8 cellular contexts compared by ENCODE assay signal in the genomic region with DNA sequence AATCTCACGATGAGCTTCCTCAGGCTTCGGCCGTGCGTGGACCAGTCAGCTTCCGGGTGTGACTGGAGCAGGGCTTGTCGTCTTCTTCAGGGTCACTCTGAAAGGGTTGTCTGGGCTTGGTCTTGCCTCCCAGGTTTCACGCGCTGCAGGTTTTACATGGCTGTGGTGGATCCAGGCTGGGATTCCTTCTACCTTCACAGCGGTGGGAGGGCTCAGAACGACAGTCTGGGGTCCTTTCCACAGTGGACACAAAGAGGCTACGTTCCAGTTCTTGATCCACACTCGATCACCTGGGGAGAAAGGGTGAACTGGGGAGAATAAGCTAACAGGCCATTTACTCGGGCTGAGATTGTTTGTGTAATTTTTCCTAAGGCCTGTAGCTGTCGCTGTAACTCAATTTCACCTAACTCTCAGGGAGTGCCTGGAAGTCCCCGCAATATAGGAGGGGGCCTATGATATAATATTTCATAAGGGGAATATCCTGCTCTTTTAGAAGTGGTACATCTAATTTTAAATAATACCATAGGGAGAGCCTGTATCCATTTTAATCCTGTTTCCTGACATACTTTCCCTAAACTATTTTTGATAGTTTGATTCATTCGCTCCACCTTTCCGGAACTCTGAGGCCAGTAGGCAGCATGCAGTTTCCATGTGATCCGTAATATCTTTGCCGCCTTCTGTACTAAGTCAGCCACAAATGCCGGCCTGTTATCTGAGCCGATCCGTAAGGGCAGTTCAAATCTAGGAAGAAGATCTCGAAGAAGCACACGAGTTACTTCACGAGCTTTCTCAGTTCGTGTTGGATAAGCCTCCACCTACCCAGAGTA.
DNase-seq lines count a peak whose midpoint lies in the region; ATAC-seq and TF ChIP-seq lines count a peak whose summit lies in the region.
"Not testable (repeated sequence)": the region's sequence is repeated elsewhere in the genome, so short reads cannot be mapped to it uniquely, and the experiment has no call there.

No MANE protein-coding gene starts in this region.

- ATAC-seq in HCT116; activated CD8-positive, alpha-beta T cell treated with anti-CD3 and anti-CD28 coated beads for 36 hours: not testable (repeated sequence)

- H3K4me1 Mint-ChIP-seq in Caco-2 (ENCODE audit: low read depth, unreplicated experiment); activated CD8-positive, alpha-beta T cell treated with anti-CD3 and anti-CD28 coated beads for 36 hours (ENCODE audit: low read depth); osteocyte (ENCODE audit: unreplicated experiment): not testable (repeated sequence)

- peak; percentile 13; the same call in 1 of the 2 replicates for TF ChIP-seq RAD21 in HCT116 (IDR thresholded peaks at IDR 0.05; ENCODE audit: low read depth)

- not testable (repeated sequence) for H2AFZ ChIP-seq in HCT116 (ENCODE audit: low read depth, low read length, poor library complexity, severe bottlenecking)

- H3K36me3 ChIP-seq in Caco-2 (ENCODE audit: control insufficient read depth, insufficient read depth, low read length); HCT116 (ENCODE audit: control insufficient read depth in 1 of 2, insufficient read depth in 2 of 2, low read length in 2 of 2); right atrium auricular region; urinary bladder (ENCODE audit: insufficient read depth): not testable (repeated sequence)

- TF ChIP-seq POLR2A in HCT116 (IDR thresholded peaks at IDR 0.05; ENCODE audit: borderline replicate concordance, extremely low read depth, insufficient read depth, insufficient read length): not testable (repeated sequence)

- H3K27me3 Mint-ChIP-seq in Caco-2 (ENCODE audit: insufficient read depth, unreplicated experiment); activated CD8-positive, alpha-beta T cell treated with anti-CD3 and anti-CD28 coated beads for 36 hours: not testable (repeated sequence)
- peaks cover 48% of the 10 kb centered on the region for H3K27me3 Mint-ChIP-seq in osteocyte (ENCODE audit: unreplicated experiment)

- H3K4me3 Mint-ChIP-seq in Caco-2 (ENCODE audit: unreplicated experiment): peak overlapping the region; percentile 76
- H3K4me3 Mint-ChIP-seq in activated CD8-positive, alpha-beta T cell treated with anti-CD3 and anti-CD28 coated beads for 36 hours; osteocyte (ENCODE audit: unreplicated experiment): not testable (repeated sequence)

- POLR2A ChIA-PET in Caco-2 (lab: Charles Lee); HCT116 (lab: Charles Lee); activated CD8-positive, alpha-beta T cell treated with anti-CD3 and anti-CD28 coated beads for 36 hours (lab: Charles Lee): not testable (repeated sequence)

- intact Hi-C loops in Caco-2 (cut with micrococcal nuclease; ENCODE audit: unreplicated experiment): loop anchor here (2.0 to 5.0 kb wide), 3 partner anchors 86 to 133 kb away; no protein-coding TSS in a partner anchor
- intact Hi-C loops in HCT116 (cut with micrococcal nuclease); activated CD8-positive, alpha-beta T cell treated with anti-CD3 and anti-CD28 coated beads for 36 hours (cut with micrococcal nuclease): not testable (repeated sequence)

- peak overlapping the region; percentile 86 for H3K27ac Mint-ChIP-seq in Caco-2 (ENCODE audit: unreplicated experiment)
- H3K27ac Mint-ChIP-seq in activated CD8-positive, alpha-beta T cell treated with anti-CD3 and anti-CD28 coated beads for 36 hours; osteocyte (ENCODE audit: unreplicated experiment): not testable (repeated sequence)

- not testable (repeated sequence) for H3K79me2 ChIP-seq in HCT116 (ENCODE audit: insufficient read depth, low read length)

- not testable (repeated sequence) for H3K36me3 Mint-ChIP-seq in Caco-2 (ENCODE audit: insufficient read depth, unreplicated experiment); activated CD8-positive, alpha-beta T cell treated with anti-CD3 and anti-CD28 coated beads for 36 hours (ENCODE audit: low read depth); osteocyte (ENCODE audit: unreplicated experiment)

- H3K9me3 ChIP-seq in Caco-2; HCT116 (ENCODE audit: control insufficient read depth in 1 of 2, insufficient read depth in 1 of 2, low read depth in 1 of 2, low read length in 2 of 2); right atrium auricular region: not testable (repeated sequence)

- not testable (repeated sequence) for H3K9me2 ChIP-seq in HCT116 (ENCODE audit: insufficient read depth)

- not testable (repeated sequence) for H3K27ac ChIP-seq in HCT116 (ENCODE audit: low read depth, low read length); coronary artery; right atrium auricular region
- H3K27ac ChIP-seq in urinary bladder (ENCODE audit: low read depth): peak overlapping the region; percentile 45

- peak overlapping the region; percentile 18 for H3K4me3 ChIP-seq in Caco-2 (ENCODE audit: low read depth, low read length)
- H3K4me3 ChIP-seq in HCT116 (replicated peaks in 1 of 2; ENCODE audit: low read depth in 1 of 2, low read length in 2 of 2); coronary artery; right atrium auricular region; urinary bladder (ENCODE audit: low read depth, low read length): not testable (repeated sequence)

- H4K20me1 ChIP-seq in HCT116 (ENCODE audit: insufficient read depth): not testable (repeated sequence)

- not testable (repeated sequence) for H3K9me3 Mint-ChIP-seq in Caco-2 (ENCODE audit: unreplicated experiment); activated CD8-positive, alpha-beta T cell treated with anti-CD3 and anti-CD28 coated beads for 36 hours; osteocyte (ENCODE audit: unreplicated experiment)

- H3K4me2 ChIP-seq in HCT116 (ENCODE audit: low read length): 0 out of 2 replicates have a peak overlapping the region, but pooled peaks have one; percentile 17

- DNase-seq in Caco-2: peak in 1 of 2 experiments; percentile 19
- not testable (repeated sequence) for DNase-seq in HCT116 (ENCODE audit: low read depth, low spot score); activated CD8-positive, alpha-beta T cell treated with anti-CD3 and anti-CD28 coated beads for 36 hours; coronary artery (ENCODE audit: low spot score); right atrium auricular region (ENCODE audit: low spot score); osteocyte (ENCODE audit: extremely low spot score, unreplicated experiment)
- DNase-seq in NCI-H526 (lab: John Stamatoyannopoulos, UW): peak; percentile 8 to 18

- not testable (repeated sequence) for H3K4me1 ChIP-seq in Caco-2; HCT116 (ENCODE audit: control insufficient read depth in 1 of 2, insufficient read depth in 2 of 2, low read length in 2 of 2); right atrium auricular region; urinary bladder (ENCODE audit: insufficient read depth)

- 66% methylated on average over 26 of the region's 26 CpGs for WGBS in urinary bladder

- not testable (repeated sequence) for H3K27me3 ChIP-seq in Caco-2 (replicated peaks; ENCODE audit: control insufficient read depth, insufficient read depth, low read length); HCT116 (ENCODE audit: insufficient read depth, low read length); right atrium auricular region

- TF ChIP-seq CTCF in Caco-2 (IDR thresholded peaks at IDR 0.05; ENCODE audit: insufficient read depth in 1 of 2, low read depth in 1 of 2, low read length in 1 of 2, severe bottlenecking in 1 of 2, unreplicated experiment in 1 of 2) (peak; percentile 39), HCT116 (IDR thresholded peaks at IDR 0.05 in 2 of 3, conservative IDR thresholded peaks at IDR 0.05 in 1 of 3; ENCODE audit: borderline replicate concordance in 1 of 3, insufficient read depth in 1 of 3, low read depth in 2 of 3, low read length in 2 of 3) (peak; percentile 21 to 38 (median 32); a peak in 5 of 6 replicates), coronary artery (IDR thresholded peaks at IDR 0.05) (peak; percentile 13), right atrium auricular region (IDR thresholded peaks at IDR 0.05) (peak; percentile 15 to 37), osteocyte (IDR thresholded peaks at IDR 0.05) (peak; percentile 39)
- TF ChIP-seq CTCF in activated CD8-positive, alpha-beta T cell treated with anti-CD3 and anti-CD28 coated beads for 36 hours (IDR thresholded peaks at IDR 0.05): peak; percentile 26

- TSS peak; percentile 89 for BruUV-seq in Caco-2 (replicated peaks; lab: Mats Ljungman, UMichigan)
- BruUV-seq in HCT116 (replicated peaks; lab: Mats Ljungman, UMichigan): TSS peak; percentile 69

- RAD21 ChIA-PET in HCT116 (lab: Charles Lee; ENCODE audit: low non-redundant PET in 1 of 2, low total read pairs in 2 of 2, uncharacterized antibody in 2 of 2, unreplicated experiment in 2 of 2): not testable (repeated sequence)

- CTCF ChIA-PET in Caco-2 (lab: Charles Lee) (interaction anchor here (0.6 to 1.5 kb wide), 6 partner anchors 53 to 461 kb away, joined by 3 to 6 read pairs (median 4); no protein-coding TSS in a partner anchor), HCT116 (lab: Charles Lee) (interaction anchor here (0.8 kb wide), 1 partner anchor 378 kb away, joined by 3 read pairs; no protein-coding TSS in a partner anchor)
- CTCF ChIA-PET in activated CD8-positive, alpha-beta T cell treated with anti-CD3 and anti-CD28 coated beads for 36 hours (lab: Charles Lee): not testable (repeated sequence)

- not testable (repeated sequence) for H3K9ac ChIP-seq in HCT116 (ENCODE audit: low read length)
